ENCODE assay signal across 8 cellular contexts in genomic region chr16:1308977-1309885, GRCh38. TPM values are rescaled to one million over a fixed set of nuclear protein-coding genes. Genes with fewer than 3 reads are reported as not detected.
DNase-seq lines count a peak whose midpoint lies in the region; ATAC-seq and TF ChIP-seq lines count a peak whose summit lies in the region.

UBE2I (plus strand) TSS chr16:1309636; CDS start chr16:1314031, 4,395 bp downstream.

- H3K27me3 Mint-ChIP-seq in GM23338 (ENCODE audit: insufficient read depth, low read depth, poor library complexity), result peaks cover 27% of the 10 kb centered on the region
- H3K27me3 Mint-ChIP-seq in naive B cell, result no peaks in the 10 kb centered on the region

- peaks cover 4% of the 10 kb centered on the region for H3F3A ChIP-seq in DOHH2 (ENCODE audit: control insufficient read depth, insufficient read depth)
- H3F3A ChIP-seq in GM23338 (replicated peaks; ENCODE audit: low read depth), result peaks cover 1% of the 10 kb centered on the region

- H3K27ac Mint-ChIP-seq in GM23338 (peak within 1 kb of the TSS; percentile 100), naive B cell (peak within 1 kb of the TSS; percentile 100)
- peak within 1 kb of the TSS; percentile 100 for H3K27ac Mint-ChIP-seq in stimulated activated effector memory CD8-positive, alpha-beta T cell treated with anti-CD3 and anti-CD28 coated beads, Interleukin-12 subunit alpha, Interleukin-12 subunit beta, amount 100 ng/mL, for 72 hours

- H3K4me1 ChIP-seq in DOHH2 (ENCODE audit: control insufficient read depth, low read length), result peaks cover 42% of the 10 kb centered on the region
- peaks cover 9% of the 10 kb centered on the region; the same call in 1 of the 2 replicates for H3K4me1 ChIP-seq in GM23338 (ENCODE audit: insufficient read depth)

- peak within 1 kb of the TSS; percentile 87; the same call in 1 of the 2 replicates for H2AFZ ChIP-seq in GM23338

- H3K27ac ChIP-seq in DOHH2 (ENCODE audit: low read depth, low read length) (peak within 1 kb of the TSS; percentile 74), GM23338 (ENCODE audit: low read depth) (peak within 1 kb of the TSS; percentile 95)

- peak; percentile 96 for DNase-seq in GM23338 (ENCODE audit: low spot score)
- peak; percentile 97 for DNase-seq in LNCaP clone FGC (ENCODE audit: low read depth)
- peak; percentile 99 for DNase-seq in RPMI8226
- peak; percentile 92 to 97 for DNase-seq in activated T-helper 1 cell treated with anti-CD3 and anti-CD28 coated beads, Interleukin-2, amount 50 U/mL, for 16 hours (ENCODE audit: low read depth in 1 of 2, low spot score in 1 of 2)
- DNase-seq in fibroblast of gingiva (ENCODE audit: low read depth), result peak; percentile 99
- DNase-seq in naive B cell, result peak; percentile 99
- peak; percentile 100 for DNase-seq in stimulated activated effector memory CD8-positive, alpha-beta T cell treated with anti-CD3 and anti-CD28 coated beads, Interleukin-12 subunit alpha, Interleukin-12 subunit beta, amount 100 ng/mL, for 72 hours (ENCODE audit: low spot score in 2 of 2)

- peaks cover 20% of the 10 kb centered on the region for H3K36me3 Mint-ChIP-seq in GM23338 (ENCODE audit: low read depth)
- H3K36me3 Mint-ChIP-seq in naive B cell, result peaks cover 5 to 7% of the 10 kb centered on the region in 2 donors
- peaks cover 67% of the 10 kb centered on the region for H3K36me3 Mint-ChIP-seq in stimulated activated effector memory CD8-positive, alpha-beta T cell treated with anti-CD3 and anti-CD28 coated beads, Interleukin-12 subunit alpha, Interleukin-12 subunit beta, amount 100 ng/mL, for 72 hours

- TF ChIP-seq CTCF in DOHH2 (IDR thresholded peaks at IDR 0.05; ENCODE audit: low read depth, low read length, poor library complexity, severe bottlenecking), result no peak
- TF ChIP-seq CTCF in GM23338 (conservative IDR thresholded peaks at IDR 0.05; ENCODE audit: low read depth in 2 of 2), result no peak
- no peak for TF ChIP-seq CTCF in LNCaP clone FGC (IDR thresholded peaks at IDR 0.05; ENCODE audit: control insufficient read depth, extremely low read depth, insufficient read depth)

- no peaks in the 10 kb centered on the region for H3K9me2 ChIP-seq in DOHH2 (replicated peaks; ENCODE audit: control insufficient read depth, low read length)
- H3K9me2 ChIP-seq in GM23338 (ENCODE audit: insufficient read depth), result no peaks in the 10 kb centered on the region

- H3K36me3 ChIP-seq in DOHH2 (ENCODE audit: control insufficient read depth, low read length) (peaks cover 42% of the 10 kb centered on the region), GM23338 (ENCODE audit: insufficient read depth) (no peaks in the 10 kb centered on the region)

- H3K4me3 ChIP-seq in DOHH2 (ENCODE audit: low read length) (peak within 1 kb of the TSS; percentile 93), GM23338 (peak within 1 kb of the TSS; percentile 99), LNCaP clone FGC (ENCODE audit: low read depth, low read length) (peak within 1 kb of the TSS; percentile 97)

- H3K79me2 ChIP-seq in DOHH2 (ENCODE audit: control insufficient read depth, low read length) (peaks cover 44% of the 10 kb centered on the region), GM23338 (replicated peaks; ENCODE audit: insufficient read depth) (peaks cover 44% of the 10 kb centered on the region)

- H4K20me1 ChIP-seq in DOHH2 (ENCODE audit: control insufficient read depth, insufficient read depth, low read depth, low read length) (peaks cover 28% of the 10 kb centered on the region), GM23338 (replicated peaks; ENCODE audit: insufficient read depth) (peaks cover 39% of the 10 kb centered on the region)

- no peaks in the 10 kb centered on the region; the same call in 1 of the 2 replicates for H3K9me3 ChIP-seq in DOHH2 (ENCODE audit: control insufficient read depth, insufficient read depth, low read length)

- H3K4me1 Mint-ChIP-seq in GM23338 (peaks cover 5% of the 10 kb centered on the region), naive B cell (peaks cover 36 to 65% (median 45%) of the 10 kb centered on the region in 3 donors)
- peaks cover 40% of the 10 kb centered on the region for H3K4me1 Mint-ChIP-seq in stimulated activated effector memory CD8-positive, alpha-beta T cell treated with anti-CD3 and anti-CD28 coated beads, Interleukin-12 subunit alpha, Interleukin-12 subunit beta, amount 100 ng/mL, for 72 hours

- H3K4me2 ChIP-seq in DOHH2 (ENCODE audit: low read length), result peak within 1 kb of the TSS; percentile 92
- peak within 1 kb of the TSS; percentile 99 for H3K4me2 ChIP-seq in GM23338

- ATAC-seq in GM23338, result peak; percentile 85
- peak; percentile 61 to 68 for ATAC-seq in naive B cell (ENCODE audit: low read depth in 2 of 2)
- ATAC-seq in stimulated activated effector memory CD8-positive, alpha-beta T cell treated with anti-CD3 and anti-CD28 coated beads, Interleukin-12 subunit alpha, Interleukin-12 subunit beta, amount 100 ng/mL, for 72 hours, result peak; percentile 86

- H3K4me3 Mint-ChIP-seq in GM23338 (peak within 1 kb of the TSS; percentile 96), naive B cell (peak within 1 kb of the TSS; percentile 96 to 99 (median 98))
- peak within 1 kb of the TSS; percentile 94 for H3K4me3 Mint-ChIP-seq in stimulated activated effector memory CD8-positive, alpha-beta T cell treated with anti-CD3 and anti-CD28 coated beads, Interleukin-12 subunit alpha, Interleukin-12 subunit beta, amount 100 ng/mL, for 72 hours

- no peaks in the 10 kb centered on the region; the same call in 2 of the 3 replicates for H3K9me3 Mint-ChIP-seq in GM23338
- H3K9me3 Mint-ChIP-seq in naive B cell, result no peaks in the 10 kb centered on the region
- no peaks in the 10 kb centered on the region for H3K9me3 Mint-ChIP-seq in stimulated activated effector memory CD8-positive, alpha-beta T cell treated with anti-CD3 and anti-CD28 coated beads, Interleukin-12 subunit alpha, Interleukin-12 subunit beta, amount 100 ng/mL, for 72 hours

- H3K27me3 ChIP-seq in DOHH2 (ENCODE audit: control insufficient read depth, low read length) (no peaks in the 10 kb centered on the region), GM23338 (ENCODE audit: insufficient read depth) (no peaks in the 10 kb centered on the region)

TF ChIP-seq in GM23338, 12 proteins besides CTCF, POLR2A, EP300 and RAD21 (continues in another document):
- TF ChIP-seq ZNF331 (CRISPR knock-in tag; IDR thresholded peaks at IDR 0.05; ENCODE audit: low read depth), result no peak
- no peak for TF ChIP-seq EZH2phosphoT487 (IDR thresholded peaks at IDR 0.05; ENCODE audit: unreplicated experiment)
- TF ChIP-seq EZH2 (IDR thresholded peaks at IDR 0.05; ENCODE audit: low read depth, unreplicated experiment), result no peak
- TF ChIP-seq CREB1 (CRISPR knock-in tag; IDR thresholded peaks at IDR 0.05; ENCODE audit: low read depth), result peak; percentile 94
- no peak for TF ChIP-seq ZNF114 (CRISPR knock-in tag; IDR thresholded peaks at IDR 0.05)
- TF ChIP-seq ETS1 (IDR thresholded peaks at IDR 0.05), result no peak
- no peak for TF ChIP-seq STAT1 (IDR thresholded peaks at IDR 0.05; ENCODE audit: unreplicated experiment)

RNA-seq across cellular contexts. Expression of gene UBE2I, which starts in this region (rescaled TPM):
- total RNA-seq in GM23338 (2014; rRNA removed; shearing (Covaris generic)), result 116 and 117 TPM in 2 replicates
- polyA plus RNA-seq in GM23338 (2016; fragmentation: Nextera tagmentation; extraction: Ambion mirVana) (216 and 220 TPM in 2 replicates), naive B cell (ENCODE audit: low read depth in 6 of 6) (100 to 1,000 TPM in 5 of 6 donors, 10 to 100 TPM in 1; 99.5 to 121 (median 114) TPM)

Comparison
In these comparisons a context has a peak if more than half of its experiments do, and no peak if none do; other contexts are left out.
1. Peak in every context shown above with its lines: DNase-seq, ATAC-seq, H3K4me3 ChIP-seq and H3K27ac ChIP-seq.